Comparison of ENCODE assay signal across 1 cellular context in the genomic region with DNA sequence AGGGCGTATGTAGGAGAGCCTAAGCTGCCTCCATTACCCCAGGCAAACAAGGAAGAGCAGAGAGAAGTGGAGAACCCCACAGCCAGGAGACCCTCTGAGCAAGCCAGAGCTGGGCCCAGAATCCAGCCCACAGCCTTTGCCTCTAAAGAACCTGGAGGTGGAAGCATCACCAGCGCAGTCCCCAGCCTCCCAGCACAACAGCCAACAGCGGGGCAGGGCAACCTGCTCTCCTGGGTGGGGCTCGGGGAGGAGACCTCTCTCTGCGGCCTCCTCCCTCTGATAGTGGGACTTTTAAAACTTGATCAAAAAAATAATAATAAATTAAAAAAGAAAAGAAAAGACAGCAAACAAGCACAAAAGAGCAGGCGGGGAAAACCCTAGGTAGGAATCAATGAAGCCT.
TF ChIP-seq lines count a peak whose summit lies in the region.

No MANE protein-coding gene starts in this region.

TF ChIP-seq in GM23338, 12 proteins besides CTCF, POLR2A, EP300 and RAD21 (continued from another document):
- TF ChIP-seq, protein P1, sequence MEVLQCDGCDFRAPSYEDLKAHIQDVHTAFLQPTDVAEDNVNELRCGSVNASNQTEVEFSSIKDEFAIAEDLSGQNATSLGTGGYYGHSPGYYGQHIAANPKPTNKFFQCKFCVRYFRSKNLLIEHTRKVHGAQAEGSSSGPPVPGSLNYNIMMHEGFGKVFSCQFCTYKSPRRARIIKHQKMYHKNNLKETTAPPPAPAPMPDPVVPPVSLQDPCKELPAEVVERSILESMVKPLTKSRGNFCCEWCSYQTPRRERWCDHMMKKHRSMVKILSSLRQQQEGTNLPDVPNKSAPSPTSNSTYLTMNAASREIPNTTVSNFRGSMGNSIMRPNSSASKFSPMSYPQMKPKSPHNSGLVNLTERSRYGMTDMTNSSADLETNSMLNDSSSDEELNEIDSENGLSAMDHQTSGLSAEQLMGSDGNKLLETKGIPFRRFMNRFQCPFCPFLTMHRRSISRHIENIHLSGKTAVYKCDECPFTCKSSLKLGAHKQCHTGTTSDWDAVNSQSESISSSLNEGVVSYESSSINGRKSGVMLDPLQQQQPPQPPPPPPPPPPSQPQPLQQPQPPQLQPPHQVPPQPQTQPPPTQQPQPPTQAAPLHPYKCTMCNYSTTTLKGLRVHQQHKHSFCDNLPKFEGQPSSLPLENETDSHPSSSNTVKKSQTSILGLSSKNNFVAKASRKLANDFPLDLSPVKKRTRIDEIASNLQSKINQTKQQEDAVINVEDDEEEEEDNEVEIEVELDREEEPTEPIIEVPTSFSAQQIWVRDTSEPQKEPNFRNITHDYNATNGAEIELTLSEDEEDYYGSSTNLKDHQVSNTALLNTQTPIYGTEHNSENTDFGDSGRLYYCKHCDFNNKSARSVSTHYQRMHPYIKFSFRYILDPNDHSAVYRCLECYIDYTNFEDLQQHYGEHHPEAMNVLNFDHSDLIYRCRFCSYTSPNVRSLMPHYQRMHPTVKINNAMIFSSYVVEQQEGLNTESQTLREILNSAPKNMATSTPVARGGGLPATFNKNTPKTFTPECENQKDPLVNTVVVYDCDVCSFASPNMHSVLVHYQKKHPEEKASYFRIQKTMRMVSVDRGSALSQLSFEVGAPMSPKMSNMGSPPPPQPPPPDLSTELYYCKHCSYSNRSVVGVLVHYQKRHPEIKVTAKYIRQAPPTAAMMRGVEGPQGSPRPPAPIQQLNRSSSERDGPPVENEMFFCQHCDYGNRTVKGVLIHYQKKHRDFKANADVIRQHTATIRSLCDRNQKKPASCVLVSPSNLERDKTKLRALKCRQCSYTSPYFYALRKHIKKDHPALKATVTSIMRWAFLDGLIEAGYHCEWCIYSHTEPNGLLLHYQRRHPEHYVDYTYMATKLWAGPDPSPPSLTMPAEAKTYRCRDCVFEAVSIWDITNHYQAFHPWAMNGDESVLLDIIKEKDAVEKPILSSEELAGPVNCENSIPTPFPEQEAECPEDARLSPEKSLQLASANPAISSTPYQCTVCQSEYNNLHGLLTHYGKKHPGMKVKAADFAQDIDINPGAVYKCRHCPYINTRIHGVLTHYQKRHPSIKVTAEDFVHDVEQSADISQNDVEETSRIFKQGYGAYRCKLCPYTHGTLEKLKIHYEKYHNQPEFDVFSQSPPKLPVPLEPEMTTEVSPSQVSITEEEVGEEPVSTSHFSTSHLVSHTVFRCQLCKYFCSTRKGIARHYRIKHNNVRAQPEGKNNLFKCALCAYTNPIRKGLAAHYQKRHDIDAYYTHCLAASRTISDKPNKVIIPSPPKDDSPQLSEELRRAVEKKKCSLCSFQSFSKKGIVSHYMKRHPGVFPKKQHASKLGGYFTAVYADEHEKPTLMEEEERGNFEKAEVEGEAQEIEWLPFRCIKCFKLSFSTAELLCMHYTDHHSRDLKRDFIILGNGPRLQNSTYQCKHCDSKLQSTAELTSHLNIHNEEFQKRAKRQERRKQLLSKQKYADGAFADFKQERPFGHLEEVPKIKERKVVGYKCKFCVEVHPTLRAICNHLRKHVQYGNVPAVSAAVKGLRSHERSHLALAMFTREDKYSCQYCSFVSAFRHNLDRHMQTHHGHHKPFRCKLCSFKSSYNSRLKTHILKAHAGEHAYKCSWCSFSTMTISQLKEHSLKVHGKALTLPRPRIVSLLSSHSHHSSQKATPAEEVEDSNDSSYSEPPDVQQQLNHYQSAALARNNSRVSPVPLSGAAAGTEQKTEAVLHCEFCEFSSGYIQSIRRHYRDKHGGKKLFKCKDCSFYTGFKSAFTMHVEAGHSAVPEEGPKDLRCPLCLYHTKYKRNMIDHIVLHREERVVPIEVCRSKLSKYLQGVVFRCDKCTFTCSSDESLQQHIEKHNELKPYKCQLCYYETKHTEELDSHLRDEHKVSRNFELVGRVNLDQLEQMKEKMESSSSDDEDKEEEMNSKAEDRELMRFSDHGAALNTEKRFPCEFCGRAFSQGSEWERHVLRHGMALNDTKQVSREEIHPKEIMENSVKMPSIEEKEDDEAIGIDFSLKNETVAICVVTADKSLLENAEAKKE (CRISPR knock-in tag; IDR thresholded peaks at IDR 0.05), result no peak
- no peak for TF ChIP-seq EZH2 (IDR thresholded peaks at IDR 0.05; ENCODE audit: low read depth, unreplicated experiment)
- TF ChIP-seq, protein P2, sequence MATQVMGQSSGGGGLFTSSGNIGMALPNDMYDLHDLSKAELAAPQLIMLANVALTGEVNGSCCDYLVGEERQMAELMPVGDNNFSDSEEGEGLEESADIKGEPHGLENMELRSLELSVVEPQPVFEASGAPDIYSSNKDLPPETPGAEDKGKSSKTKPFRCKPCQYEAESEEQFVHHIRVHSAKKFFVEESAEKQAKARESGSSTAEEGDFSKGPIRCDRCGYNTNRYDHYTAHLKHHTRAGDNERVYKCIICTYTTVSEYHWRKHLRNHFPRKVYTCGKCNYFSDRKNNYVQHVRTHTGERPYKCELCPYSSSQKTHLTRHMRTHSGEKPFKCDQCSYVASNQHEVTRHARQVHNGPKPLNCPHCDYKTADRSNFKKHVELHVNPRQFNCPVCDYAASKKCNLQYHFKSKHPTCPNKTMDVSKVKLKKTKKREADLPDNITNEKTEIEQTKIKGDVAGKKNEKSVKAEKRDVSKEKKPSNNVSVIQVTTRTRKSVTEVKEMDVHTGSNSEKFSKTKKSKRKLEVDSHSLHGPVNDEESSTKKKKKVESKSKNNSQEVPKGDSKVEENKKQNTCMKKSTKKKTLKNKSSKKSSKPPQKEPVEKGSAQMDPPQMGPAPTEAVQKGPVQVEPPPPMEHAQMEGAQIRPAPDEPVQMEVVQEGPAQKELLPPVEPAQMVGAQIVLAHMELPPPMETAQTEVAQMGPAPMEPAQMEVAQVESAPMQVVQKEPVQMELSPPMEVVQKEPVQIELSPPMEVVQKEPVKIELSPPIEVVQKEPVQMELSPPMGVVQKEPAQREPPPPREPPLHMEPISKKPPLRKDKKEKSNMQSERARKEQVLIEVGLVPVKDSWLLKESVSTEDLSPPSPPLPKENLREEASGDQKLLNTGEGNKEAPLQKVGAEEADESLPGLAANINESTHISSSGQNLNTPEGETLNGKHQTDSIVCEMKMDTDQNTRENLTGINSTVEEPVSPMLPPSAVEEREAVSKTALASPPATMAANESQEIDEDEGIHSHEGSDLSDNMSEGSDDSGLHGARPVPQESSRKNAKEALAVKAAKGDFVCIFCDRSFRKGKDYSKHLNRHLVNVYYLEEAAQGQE (IDR thresholded peaks at IDR 0.05; ENCODE audit: unreplicated experiment), result no peak
- TF ChIP-seq STAT1 (IDR thresholded peaks at IDR 0.05; ENCODE audit: unreplicated experiment), result no peak
- no peak for TF ChIP-seq ZNF331 (CRISPR knock-in tag; IDR thresholded peaks at IDR 0.05; ENCODE audit: low read depth)
- no peak for TF ChIP-seq CREB1 (CRISPR knock-in tag; IDR thresholded peaks at IDR 0.05; ENCODE audit: low read depth)
- TF ChIP-seq, protein P3, sequence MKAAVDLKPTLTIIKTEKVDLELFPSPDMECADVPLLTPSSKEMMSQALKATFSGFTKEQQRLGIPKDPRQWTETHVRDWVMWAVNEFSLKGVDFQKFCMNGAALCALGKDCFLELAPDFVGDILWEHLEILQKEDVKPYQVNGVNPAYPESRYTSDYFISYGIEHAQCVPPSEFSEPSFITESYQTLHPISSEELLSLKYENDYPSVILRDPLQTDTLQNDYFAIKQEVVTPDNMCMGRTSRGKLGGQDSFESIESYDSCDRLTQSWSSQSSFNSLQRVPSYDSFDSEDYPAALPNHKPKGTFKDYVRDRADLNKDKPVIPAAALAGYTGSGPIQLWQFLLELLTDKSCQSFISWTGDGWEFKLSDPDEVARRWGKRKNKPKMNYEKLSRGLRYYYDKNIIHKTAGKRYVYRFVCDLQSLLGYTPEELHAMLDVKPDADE (IDR thresholded peaks at IDR 0.05), result no peak
